Comparison of ENCODE assay signal across 16 cellular contexts in genomic region chr6:170208651-170209353, GRCh38.
DNase-seq lines count a peak whose midpoint lies in the region; ATAC-seq and TF ChIP-seq lines count a peak whose summit lies in the region.
"Had no signal": no experiment of that assay in that cellular context is flagged by ENCODE, and none has a peak within 500 bp of the region (broad histone marks: within the 10 kb centered on the region; RNA-seq: fewer than 3 reads in every experiment).

No MANE protein-coding gene starts in this region.

- H3K27me3 ChIP-seq in right atrium auricular region (no peaks in the 10 kb centered on the region), left ventricle myocardium inferior (ENCODE audit: low read depth) (peaks cover 32% of the 10 kb centered on the region), vagina (no peaks in the 10 kb centered on the region)
- H3K27me3 ChIP-seq: ascending aorta, neutrophil had no signal

- H3K27ac ChIP-seq in right atrium auricular region (no peak overlapping the region), left ventricle myocardium inferior (replicated peaks) (no peak overlapping the region), vagina (no peak overlapping the region)
- H3K27ac ChIP-seq: ascending aorta, neutrophil had no signal

- TF ChIP-seq CTCF in right atrium auricular region (IDR thresholded peaks at IDR 0.05): no peak
- TF ChIP-seq CTCF in left ventricle myocardium inferior (IDR thresholded peaks at IDR 0.05; ENCODE audit: borderline replicate concordance): no peak
- no peak for TF ChIP-seq CTCF in vagina (IDR thresholded peaks at IDR 0.05)

- DNase-seq in right atrium auricular region (ENCODE audit: low spot score) (peak; percentile 40), left ventricle myocardium inferior (no peak), mucosa of gallbladder (ENCODE audit: low spot score) (peak; percentile 8), vagina (ENCODE audit: extremely low spot score in 2 of 2) (peak; percentile 37 to 85), HCEC 1CT (no peak)
- peak; percentile 6 for DNase-seq in activated T-helper 2 cell treated with anti-CD3 and anti-CD28 coated beads, Interferon-gamma antibody, Interleukin-2, Interleukin-4, amounts not matched to agents 10 μg/mL and 5 μg/mL and 100 μg/mL, durations not matched to agents 14 hours and 24 hours and 36 hours (ENCODE audit: low spot score)
- DNase-seq: activated CD4-positive, alpha-beta T cell treated with anti-CD3 and anti-CD28 coated beads, Interleukin-2, amount 50 U/mL, for 1 hour; activated gamma-delta T cell; Calu3; hypothalamus; kidney glomerular epithelial cell; stimulated activated CD4-positive, alpha-beta T cell treated with anti-CD3 and anti-CD28 coated beads, Interleukin-4, amount 100 ng/mL, for 1 hour had no signal

- no peak overlapping the region for H3K27ac Mint-ChIP-seq in activated T-helper 2 cell treated with anti-CD3 and anti-CD28 coated beads, Interferon-gamma antibody, Interleukin-2, Interleukin-4, amounts not matched to agents 10 μg/mL and 5 μg/mL and 100 μg/mL, durations not matched to agents 14 hours and 24 hours and 36 hours
- H3K27ac Mint-ChIP-seq: B cell had no signal

- TF ChIP-seq POLR2A in vagina (IDR thresholded peaks at IDR 0.05): no peak

- intact Hi-C loops in left ventricle myocardium inferior (cut with micrococcal nuclease): no loop called here
- intact Hi-C loops in activated T-helper 2 cell treated with anti-CD3 and anti-CD28 coated beads, Interferon-gamma antibody, Interleukin-2, Interleukin-4, amounts not matched to agents 10 μg/mL and 5 μg/mL and 100 μg/mL, durations not matched to agents 14 hours and 24 hours and 36 hours (cut with micrococcal nuclease): no loop called here
- intact Hi-C loops in vagina (cut with DNase I): no loop called here

- no peak overlapping the region for H3K4me3 ChIP-seq in right atrium auricular region
- no peak overlapping the region for H3K4me3 ChIP-seq in left ventricle myocardium inferior
- H3K4me3 ChIP-seq in vagina: no peak overlapping the region
- H3K4me3 ChIP-seq: ascending aorta had no signal

- H3K4me3 Mint-ChIP-seq in activated T-helper 2 cell treated with anti-CD3 and anti-CD28 coated beads, Interferon-gamma antibody, Interleukin-2, Interleukin-4, amounts not matched to agents 10 μg/mL and 5 μg/mL and 100 μg/mL, durations not matched to agents 14 hours and 24 hours and 36 hours (ENCODE audit: low read depth): no peak overlapping the region
- H3K4me3 Mint-ChIP-seq: B cell had no signal

- ATAC-seq in GM19463 (IDR thresholded peaks at IDR 0.05; ENCODE audit: unreplicated experiment): no peak

- no peaks in the 10 kb centered on the region for H3K36me3 Mint-ChIP-seq in activated T-helper 2 cell treated with anti-CD3 and anti-CD28 coated beads, Interferon-gamma antibody, Interleukin-2, Interleukin-4, amounts not matched to agents 10 μg/mL and 5 μg/mL and 100 μg/mL, durations not matched to agents 14 hours and 24 hours and 36 hours (ENCODE audit: low read depth)

- H3K4me1 ChIP-seq in right atrium auricular region (no peaks in the 10 kb centered on the region), left ventricle myocardium inferior (no peaks in the 10 kb centered on the region), vagina (peaks cover 10% of the 10 kb centered on the region)
- H3K4me1 ChIP-seq: ascending aorta had no signal

- H3K36me3 ChIP-seq in right atrium auricular region (no peaks in the 10 kb centered on the region), left ventricle myocardium inferior (no peaks in the 10 kb centered on the region), vagina (no peaks in the 10 kb centered on the region)
- H3K36me3 ChIP-seq: ascending aorta, neutrophil had no signal

- no peaks in the 10 kb centered on the region for H3K27me3 Mint-ChIP-seq in activated T-helper 2 cell treated with anti-CD3 and anti-CD28 coated beads, Interferon-gamma antibody, Interleukin-2, Interleukin-4, amounts not matched to agents 10 μg/mL and 5 μg/mL and 100 μg/mL, durations not matched to agents 14 hours and 24 hours and 36 hours (ENCODE audit: low read depth)

- peaks cover 23% of the 10 kb centered on the region for H3K9me3 Mint-ChIP-seq in activated T-helper 2 cell treated with anti-CD3 and anti-CD28 coated beads, Interferon-gamma antibody, Interleukin-2, Interleukin-4, amounts not matched to agents 10 μg/mL and 5 μg/mL and 100 μg/mL, durations not matched to agents 14 hours and 24 hours and 36 hours

- no peaks in the 10 kb centered on the region for H3K9me3 ChIP-seq in right atrium auricular region
- H3K9me3 ChIP-seq in left ventricle myocardium inferior (replicated peaks): no peaks in the 10 kb centered on the region
- no peaks in the 10 kb centered on the region for H3K9me3 ChIP-seq in vagina
- H3K9me3 ChIP-seq: ascending aorta, neutrophil had no signal

- no peaks in the 10 kb centered on the region for H3K4me1 Mint-ChIP-seq in activated T-helper 2 cell treated with anti-CD3 and anti-CD28 coated beads, Interferon-gamma antibody, Interleukin-2, Interleukin-4, amounts not matched to agents 10 μg/mL and 5 μg/mL and 100 μg/mL, durations not matched to agents 14 hours and 24 hours and 36 hours (ENCODE audit: low read depth)
- H3K4me1 Mint-ChIP-seq: B cell had no signal

Comparison
In these comparisons a context has a peak if more than half of its experiments do, and no peak if none do; other contexts are left out.
1. DNase-seq: peak in right atrium auricular region (single experiment), activated T-helper 2 cell treated with anti-CD3 and anti-CD28 coated beads, Interferon-gamma antibody, Interleukin-2, Interleukin-4, amounts not matched to agents 10 μg/mL and 5 μg/mL and 100 μg/mL, durations not matched to agents 14 hours and 24 hours and 36 hours (single experiment), mucosa of gallbladder (single experiment) and vagina (2 of 2); none in left ventricle myocardium inferior (single experiment) and HCEC 1CT (single experiment).